ENCODE assay signal across 8 cellular contexts in genomic region chr1:23800396-23801337, GRCh38. TPM values are rescaled to one million over a fixed set of nuclear protein-coding genes. Genes with fewer than 3 reads are reported as not detected.
DNase-seq lines count a peak whose midpoint lies in the region; ATAC-seq and TF ChIP-seq lines count a peak whose summit lies in the region.

Gene GALE (minus strand): TSS chr1:23800754. CDS start chr1:23799007, 1,747 bp downstream.

- no peak within 1 kb of the TSS for H3K27ac ChIP-seq in adipose tissue (ENCODE audit: low read depth, low read length)

- TF ChIP-seq CTCF in GM10248 (IDR thresholded peaks at IDR 0.05; ENCODE audit: control extremely low read depth, extremely low read depth, low read depth, missing control alignments) (no peak), type B pancreatic cell (conservative IDR thresholded peaks at IDR 0.05) (no peak)

- H3K4me1 Mint-ChIP-seq in T-cell (peaks cover 14 to 24% (median 16%) of the 10 kb centered on the region in 3 donors), type B pancreatic cell (ENCODE audit: unreplicated experiment) (peaks cover 8% of the 10 kb centered on the region)

- peak; percentile 86 for ATAC-seq in HG02759 (IDR thresholded peaks at IDR 0.05; ENCODE audit: unreplicated experiment)
- ATAC-seq in T-cell (replicated peaks in 1 of 4): peak; percentile 90 to 95 (median 90)

- 0 to 1% (median 1%) methylated on average over 58 to 83 of the region's 83 CpGs for WGBS in adipose tissue, 3 donors

- CTCF ChIA-PET in GM10248 (lab: Yijun Ruan, JAX) (interaction anchor here (1.0 to 16.4 kb wide), 6 partner anchors 10 to 148 kb away, joined by 4 to 169 read pairs (median 6); no protein-coding TSS in a partner anchor), T-cell (lab: Charles Lee) (interaction anchor here in 1 of 2 donors (0.6 to 2.1 kb wide), 9 partner anchors 9 to 119 kb away, joined by 3 to 10 read pairs (median 3); no protein-coding TSS in a partner anchor)

- intact Hi-C loops in cardiac septum (cut with DNase I) (loop anchor here (1.0 kb wide), 1 partner anchor 9 kb away; the partner anchor contains the start of gene LYPLA2), posterior cingulate gyrus (cut with DNase I) (loop anchor here (1.0 to 5.0 kb wide), 3 partner anchors 9 to 67 kb away; partner anchors contain the start of genes FUCA1, LYPLA2 and PITHD1)

- H3K36me3 Mint-ChIP-seq in T-cell (no peaks in the 10 kb centered on the region), type B pancreatic cell (peaks cover 9% of the 10 kb centered on the region)

- peak within 1 kb of the TSS; percentile 82 to 91 (median 87) for H3K4me3 Mint-ChIP-seq in T-cell
- H3K4me3 Mint-ChIP-seq in type B pancreatic cell: peak within 1 kb of the TSS; percentile 98

- no peaks in the 10 kb centered on the region for H3K27me3 Mint-ChIP-seq in T-cell
- H3K27me3 Mint-ChIP-seq in type B pancreatic cell: no peaks in the 10 kb centered on the region

- POLR2A ChIA-PET in GM10248 (lab: Yijun Ruan, JAX) (interaction anchor here (0.6 to 1.3 kb wide), 2 partner anchors 9 to 20 kb away, joined by 3 to 6 read pairs; partner anchors contain the start of gene LYPLA2), T-cell (lab: Charles Lee) (interaction anchor here (0.6 kb wide), 3 partner anchors 56 to 456 kb away, joined by 3 to 6 read pairs (median 3); partner anchors contain the start of gene HNRNPR (in 1 of the 2))

- H3K9me3 Mint-ChIP-seq in T-cell: no peaks in the 10 kb centered on the region
- H3K9me3 Mint-ChIP-seq in type B pancreatic cell: no peaks in the 10 kb centered on the region

- peak within 1 kb of the TSS; percentile 80 to 87 for H3K27ac Mint-ChIP-seq in T-cell
- peak within 1 kb of the TSS; percentile 98 for H3K27ac Mint-ChIP-seq in type B pancreatic cell

- DNase-seq in GM10248 (ENCODE audit: extremely low spot score) (peak; percentile 99), NCI-H1436 treated with DMSO at 0.1 percent for 48 hours (lab: John Stamatoyannopoulos, UW) (peak; percentile 62), T-cell (peak; percentile 90 to 98 (median 96)), cardiac septum (ENCODE audit: low spot score) (peak; percentile 99), posterior cingulate gyrus (peak; percentile 93 to 99 (median 95)), type B pancreatic cell (ENCODE audit: extremely low spot score, unreplicated experiment) (peak; percentile 93)

RNA-seq across cellular contexts. Expression of gene GALE, which starts in this region (rescaled TPM):
- 10 to 100 TPM in 3 of 5 donors, 1 to 10 TPM in 2; 7.5 to 16.5 (median 12.6) TPM for total RNA-seq in T-cell
- 10 to 100 TPM; 12.8 to 36.2 (median 15.4) TPM for polyA plus RNA-seq in adipose tissue
- 11.5 TPM for total RNA-seq in cardiac septum
- 39.0 and 47.7 TPM in 2 replicates for total RNA-seq in type B pancreatic cell (ENCODE audit: low replicate concordance)
